In genomic region chr5:112824197-112824596, GRCh38 we compare ENCODE assay signal across 28 cellular contexts.
"Had no signal": no experiment of that assay in that cellular context is flagged by ENCODE, and none has a peak within 500 bp of the region (broad histone marks: within the 10 kb centered on the region; RNA-seq: fewer than 3 reads in every experiment).

No MANE protein-coding gene starts in this region.

- H3K4me1 Mint-ChIP-seq: naive thymus-derived CD4-positive, alpha-beta T cell; nephron; neural progenitor cell had no signal

- H3K27ac Mint-ChIP-seq: dendritic cell treated with granulocyte-macrophage colony-stimulating factor and Interleukin-4, amounts not matched to agents 40 ng/mL and 50 ng/mL, for 4 days; endodermal cell; nephron; neural progenitor cell; stimulated activated naive B cell treated with anti-CD40 and anti-IgM and Interleukin-4, amounts not matched to agents 10 μg/mL and 1 μg/mL and 100 μg/mL, for 72 hours; stimulated activated naive CD8-positive, alpha-beta T cell treated with anti-CD3 and anti-CD28 coated beads, Interleukin-15, Interleukin-2, amounts not matched to agents 100 ng/mL and 50 ng/mL, for 24 hours had no signal

- H3K27me3 Mint-ChIP-seq: dendritic cell treated with granulocyte-macrophage colony-stimulating factor and Interleukin-4, amounts not matched to agents 40 ng/mL and 50 ng/mL, for 4 days; naive thymus-derived CD4-positive, alpha-beta T cell; stimulated activated naive B cell treated with anti-CD40 and anti-IgM and Interleukin-4, amounts not matched to agents 10 μg/mL and 1 μg/mL and 100 μg/mL, for 72 hours; stimulated activated naive CD8-positive, alpha-beta T cell treated with anti-CD3 and anti-CD28 coated beads, Interleukin-15, Interleukin-2, amounts not matched to agents 100 ng/mL and 50 ng/mL, for 24 hours had no signal

- H3K9ac ChIP-seq: neural progenitor cell, parathyroid adenoma had no signal

- H3K9me3 Mint-ChIP-seq: dendritic cell treated with granulocyte-macrophage colony-stimulating factor and Interleukin-4, amounts not matched to agents 40 ng/mL and 50 ng/mL, for 4 days; endodermal cell; naive thymus-derived CD4-positive, alpha-beta T cell; nephron; neural progenitor cell; stimulated activated naive B cell treated with anti-CD40 and anti-IgM and Interleukin-4, amounts not matched to agents 10 μg/mL and 1 μg/mL and 100 μg/mL, for 72 hours; stimulated activated naive CD8-positive, alpha-beta T cell treated with anti-CD3 and anti-CD28 coated beads, Interleukin-15, Interleukin-2, amounts not matched to agents 100 ng/mL and 50 ng/mL, for 24 hours had no signal

- H3K27me3 ChIP-seq: colonic mucosa, gastroesophageal sphincter, heart left ventricle, hepatocyte, neural progenitor cell, right atrium auricular region, transverse colon, vagina had no signal

- H2AFZ ChIP-seq: hepatocyte, neural progenitor cell, parathyroid adenoma had no signal

- H3K4me1 ChIP-seq: colonic mucosa, gastroesophageal sphincter, heart left ventricle, parathyroid adenoma, right atrium auricular region, transverse colon, vagina had no signal

- ATAC-seq: gastroesophageal sphincter; heart left ventricle; left lobe of liver; naive thymus-derived CD4-positive, alpha-beta T cell; sciatic nerve; stimulated activated naive B cell treated with anti-CD40 and anti-IgM and Interleukin-4, amounts not matched to agents 10 μg/mL and 1 μg/mL and 100 μg/mL, for 72 hours had no signal

- H3K4me3 Mint-ChIP-seq: dendritic cell treated with granulocyte-macrophage colony-stimulating factor and Interleukin-4, amounts not matched to agents 40 ng/mL and 50 ng/mL, for 4 days; endodermal cell; naive thymus-derived CD4-positive, alpha-beta T cell; nephron; neural progenitor cell; stimulated activated naive B cell treated with anti-CD40 and anti-IgM and Interleukin-4, amounts not matched to agents 10 μg/mL and 1 μg/mL and 100 μg/mL, for 72 hours; stimulated activated naive CD8-positive, alpha-beta T cell treated with anti-CD3 and anti-CD28 coated beads, Interleukin-15, Interleukin-2, amounts not matched to agents 100 ng/mL and 50 ng/mL, for 24 hours had no signal

- H3K36me3 ChIP-seq: colonic mucosa, prostate gland had no signal

- H3K4me2 ChIP-seq: hepatocyte, neural progenitor cell, smooth muscle cell had no signal

- H3K4me3 ChIP-seq: colonic mucosa, gastroesophageal sphincter, heart left ventricle, hepatocyte, lung, neural progenitor cell, prostate gland, right atrium auricular region, smooth muscle cell, transverse colon, vagina had no signal

- DNase-seq: colonic mucosa; effector CD8-positive, alpha-beta T cell; endodermal cell; foreskin fibroblast; heart left ventricle; kidney; mesenchymal stem cell; midbrain; naive thymus-derived CD4-positive, alpha-beta T cell; stimulated activated CD4-positive, alpha-beta T cell treated with anti-CD3 and anti-CD28 coated beads, Interleukin-2, amount 100 ng/mL, for 24 hours; stimulated activated CD4-positive, alpha-beta T cell treated with anti-CD3 and anti-CD28 coated beads, Interleukin-4, amount 100 ng/mL, for 4 hours; stimulated activated naive B cell treated with anti-CD40 and anti-IgM and Interleukin-4, amounts not matched to agents 10 μg/mL and 1 μg/mL and 100 μg/mL, for 72 hours; transverse colon had no signal

- H3K79me2 ChIP-seq: hepatocyte, parathyroid adenoma had no signal

- H3K9me3 ChIP-seq: colonic mucosa, gastroesophageal sphincter, heart left ventricle, prostate gland, right atrium auricular region, transverse colon, vagina had no signal

- H3K27ac ChIP-seq: colonic mucosa, epithelial cell of prostate, gastroesophageal sphincter, heart left ventricle, hepatocyte, parathyroid adenoma, right atrium auricular region, transverse colon, vagina had no signal
